39 cellular contexts compared by ENCODE assay signal in genomic region chr2:234802071-234802844, GRCh38.
"Had no signal": no experiment of that assay in that cellular context is flagged by ENCODE, and none has a peak within 500 bp of the region (broad histone marks: within the 10 kb centered on the region; RNA-seq: fewer than 3 reads in every experiment).

No MANE protein-coding gene starts in this region.

- H3K9me3 ChIP-seq: adrenal gland, ascending aorta had no signal

- H3K27ac ChIP-seq: adrenal gland, ascending aorta, cardiac muscle cell, VCaP had no signal

- H3K4me1 ChIP-seq: adrenal gland, ascending aorta had no signal

- H3K4me3 ChIP-seq: adrenal gland, ascending aorta, cardiac muscle cell had no signal

- H3K36me3 Mint-ChIP-seq: activated CD4-positive, alpha-beta memory T cell treated with anti-CD3 and anti-CD28 coated beads for 36 hours; activated naive CD4-positive, alpha-beta T cell treated with anti-CD3 and anti-CD28 coated beads, Interleukin-2, amount 50 U/mL, for 72 hours; activated naive CD8-positive, alpha-beta T cell treated with anti-CD3 and anti-CD28 coated beads for 36 hours had no signal

- H3K36me3 ChIP-seq: adrenal gland, ascending aorta, cardiac muscle cell had no signal

- H3K4me3 Mint-ChIP-seq: activated B cell treated with CpG ODN at 0.5 μM for 24 hours; activated CD4-positive, alpha-beta memory T cell treated with anti-CD3 and anti-CD28 coated beads for 36 hours; activated CD4-positive, alpha-beta T cell treated with anti-CD3 and anti-CD28 coated beads, Interleukin-2, amount 10 ng/mL, durations not matched to agents 24 days and 14 days; activated CD8-positive, alpha-beta T cell treated with anti-CD3 and anti-CD28 coated beads for 36 hours; activated naive CD4-positive, alpha-beta T cell treated with anti-CD3 and anti-CD28 coated beads for 36 hours; activated naive CD8-positive, alpha-beta T cell treated with anti-CD3 and anti-CD28 coated beads for 36 hours; activated T-cell treated with anti-CD3 and anti-CD28 coated beads, Interleukin-2, amount 50 U/mL, for 4 hours; activated T-cell treated with anti-CD3 and anti-CD28 coated beads, Interleukin-2, amount 50 U/mL, for 72 hours; activated T-helper 1 cell treated with anti-CD3 and anti-CD28 coated beads, Interleukin-12 subunit alpha, Interleukin-12 subunit beta, Interleukin-2, Interleukin-4 antibody, amounts not matched to agents 30 ng/mL and 10 ng/mL and 1 ng/mL, durations not matched to agents 14 hours and 24 hours and 36 hours; activated T-helper 17 cell treated with anti-CD3 and anti-CD28 coated beads, Interleukin-2, amount 50 U/mL, for 72 hours; brain; central memory CD8-positive, alpha-beta T cell; T-helper 1 cell treated with Interleukin-12 subunit alpha and Interleukin-12 subunit beta and Interleukin-4 antibody, amounts not matched to agents 30 μg/mL and 1 μg/mL, for 36 hours; T-helper 2 cell treated with Interferon-gamma antibody and Interleukin-4, amounts not matched to agents 5 μg/mL and 100 μg/mL, for 36 hours had no signal

- ATAC-seq: activated CD8-positive, alpha-beta T cell treated with anti-CD3 and anti-CD28 coated beads for 36 hours; activated naive CD4-positive, alpha-beta T cell treated with anti-CD3 and anti-CD28 coated beads, Interleukin-2, amount 50 U/mL, for 72 hours; activated T-cell treated with anti-CD3 and anti-CD28 coated beads, Interleukin-2, amount 50 U/mL, for 4 hours; activated T-cell treated with anti-CD3 and anti-CD28 coated beads, Interleukin-2, amount 50 U/mL, for 72 hours; activated T-helper 17 cell treated with anti-CD3 and anti-CD28 coated beads, Interleukin-2, amount 50 U/mL, for 72 hours had no signal

- H3K4me1 Mint-ChIP-seq: activated B cell treated with CpG ODN at 0.5 μM for 24 hours; activated CD4-positive, alpha-beta T cell treated with anti-CD3 and anti-CD28 coated beads, Interleukin-2, amount 10 ng/mL, durations not matched to agents 24 days and 14 days; activated naive CD8-positive, alpha-beta T cell treated with anti-CD3 and anti-CD28 coated beads for 36 hours; activated T-helper 17 cell treated with anti-CD3 and anti-CD28 coated beads, Interleukin-2, amount 50 U/mL, for 72 hours; central memory CD8-positive, alpha-beta T cell had no signal

- H3K27me3 Mint-ChIP-seq: activated CD8-positive, alpha-beta T cell treated with anti-CD3 and anti-CD28 coated beads for 36 hours; brain had no signal

- H3K27me3 ChIP-seq: adrenal gland, ascending aorta, cardiac muscle cell had no signal

- DNase-seq: activated B cell treated with CpG ODN at 0.5 μM for 24 hours; activated CD4-positive, alpha-beta memory T cell treated with anti-CD3 and anti-CD28 coated beads for 36 hours; activated CD4-positive, alpha-beta T cell treated with anti-CD3 and anti-CD28 coated beads for 4 hours; activated CD4-positive, alpha-beta T cell treated with anti-CD3 and anti-CD28 coated beads, Interleukin-2, amount 10 ng/mL, durations not matched to agents 24 days and 14 days; activated CD4-positive, alpha-beta T cell treated with anti-CD3 and anti-CD28 coated beads, Interleukin-2, amount 50 U/mL, for 1 hour; activated CD4-positive, alpha-beta T cell treated with anti-CD3 and anti-CD28 coated beads, Interleukin-2, amount 50 U/mL, for 4 hours; activated CD4-positive, CD25-positive, alpha-beta regulatory T cell treated with anti-CD3 and anti-CD28 coated beads, Interleukin-2, amount 50 U/mL, for 72 hours; activated CD8-positive, alpha-beta memory T cell treated with anti-CD3 and anti-CD28 coated beads, Interleukin-2, amount 50 U/mL, for 4 hours; activated CD8-positive, alpha-beta T cell treated with anti-CD3 and anti-CD28 coated beads for 36 hours; activated effector memory CD4-positive, alpha-beta T cell treated with anti-CD3 and anti-CD28 coated beads, Interleukin-2, amount 50 U/mL, for 16 hours; activated gamma-delta T cell treated with Interleukin-2 at 50 U/mL for 16 hours; activated naive CD4-positive, alpha-beta T cell; activated naive CD4-positive, alpha-beta T cell treated with anti-CD3 and anti-CD28 coated beads for 36 hours; activated naive CD4-positive, alpha-beta T cell treated with anti-CD3 and anti-CD28 coated beads, Interleukin-2, amount 50 U/mL, for 16 hours; activated naive CD8-positive, alpha-beta T cell treated with anti-CD3 and anti-CD28 coated beads for 36 hours; activated T-cell treated with anti-CD3 and anti-CD28 coated beads for 4 hours; activated T-cell treated with anti-CD3 and anti-CD28 coated beads, Interleukin-2, amount 50 U/mL, for 1 hour; activated T-cell treated with anti-CD3 and anti-CD28 coated beads, Interleukin-2, amount 50 U/mL, for 4 hours; activated T-cell treated with anti-CD3 and anti-CD28 coated beads, Interleukin-2, amount 50 U/mL, for 72 hours; adrenal gland; amygdala; anterior cingulate cortex; caudate nucleus; cerebellar nuclear complex; T-helper 1 cell; T-helper 2 cell; T-helper 9 cell had no signal

- H3K27ac Mint-ChIP-seq: activated B cell treated with CpG ODN at 0.5 μM for 24 hours; activated CD4-positive, alpha-beta memory T cell treated with anti-CD3 and anti-CD28 coated beads for 36 hours; activated CD4-positive, alpha-beta T cell treated with anti-CD3 and anti-CD28 coated beads, Interleukin-2, amount 10 ng/mL, durations not matched to agents 24 days and 14 days; activated CD8-positive, alpha-beta T cell treated with anti-CD3 and anti-CD28 coated beads for 36 hours; activated naive CD4-positive, alpha-beta T cell treated with anti-CD3 and anti-CD28 coated beads for 36 hours; activated naive CD4-positive, alpha-beta T cell treated with anti-CD3 and anti-CD28 coated beads, Interleukin-2, amount 50 U/mL, for 72 hours; activated naive CD8-positive, alpha-beta T cell treated with anti-CD3 and anti-CD28 coated beads for 36 hours; activated T-cell treated with anti-CD3 and anti-CD28 coated beads, Interleukin-2, amount 50 U/mL, for 72 hours; activated T-helper 1 cell treated with anti-CD3 and anti-CD28 coated beads, Interleukin-12 subunit alpha, Interleukin-12 subunit beta, Interleukin-2, Interleukin-4 antibody, amounts not matched to agents 30 ng/mL and 10 ng/mL and 1 ng/mL, durations not matched to agents 14 hours and 24 hours and 36 hours; activated T-helper 17 cell treated with anti-CD3 and anti-CD28 coated beads, Interleukin-2, amount 50 U/mL, for 72 hours; brain; T-helper 1 cell treated with Interleukin-12 subunit alpha and Interleukin-12 subunit beta and Interleukin-4 antibody, amounts not matched to agents 30 μg/mL and 1 μg/mL, for 36 hours; T-helper 2 cell treated with Interferon-gamma antibody and Interleukin-4, amounts not matched to agents 5 μg/mL and 100 μg/mL, for 36 hours had no signal

- FAIRE-seq: bronchial epithelial cell, TTC549 had no signal

- H3K9me3 Mint-ChIP-seq: activated CD4-positive, alpha-beta memory T cell treated with anti-CD3 and anti-CD28 coated beads for 36 hours; activated CD4-positive, alpha-beta T cell treated with anti-CD3 and anti-CD28 coated beads, Interleukin-2, amount 10 ng/mL, durations not matched to agents 24 days and 14 days; activated naive CD4-positive, alpha-beta T cell treated with anti-CD3 and anti-CD28 coated beads for 36 hours; activated naive CD4-positive, alpha-beta T cell treated with anti-CD3 and anti-CD28 coated beads, Interleukin-2, amount 50 U/mL, for 72 hours; activated naive CD8-positive, alpha-beta T cell treated with anti-CD3 and anti-CD28 coated beads for 36 hours; activated T-cell treated with anti-CD3 and anti-CD28 coated beads, Interleukin-2, amount 50 U/mL, for 4 hours; activated T-cell treated with anti-CD3 and anti-CD28 coated beads, Interleukin-2, amount 50 U/mL, for 72 hours; activated T-helper 1 cell treated with anti-CD3 and anti-CD28 coated beads, Interleukin-12 subunit alpha, Interleukin-12 subunit beta, Interleukin-2, Interleukin-4 antibody, amounts not matched to agents 30 ng/mL and 10 ng/mL and 1 ng/mL, durations not matched to agents 14 hours and 24 hours and 36 hours; activated T-helper 17 cell treated with anti-CD3 and anti-CD28 coated beads, Interleukin-2, amount 50 U/mL, for 72 hours; central memory CD8-positive, alpha-beta T cell; T-helper 1 cell treated with Interleukin-12 subunit alpha and Interleukin-12 subunit beta and Interleukin-4 antibody, amounts not matched to agents 30 μg/mL and 1 μg/mL, for 36 hours; T-helper 2 cell treated with Interferon-gamma antibody and Interleukin-4, amounts not matched to agents 5 μg/mL and 100 μg/mL, for 36 hours had no signal
